Comparison of ENCODE assay signal across 19 cellular contexts in the genomic region with DNA sequence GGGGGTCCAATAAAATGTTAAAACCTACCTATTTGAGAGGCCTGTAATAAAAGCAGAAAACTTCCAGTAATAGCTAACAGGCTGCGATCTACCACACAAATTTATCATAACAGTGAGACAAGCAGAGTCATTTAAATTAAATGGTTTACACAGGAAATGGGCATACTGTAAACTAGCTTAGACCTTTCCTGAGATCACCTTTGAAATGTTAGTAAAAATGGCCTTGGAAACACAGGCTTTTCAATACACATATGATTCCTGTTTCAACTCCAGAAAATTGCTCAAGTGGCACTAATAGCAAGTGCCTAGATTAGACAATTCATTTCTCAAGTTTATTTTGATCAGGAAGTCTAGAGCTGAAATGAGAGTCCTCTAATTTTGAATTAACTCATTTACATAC. TPM values are rescaled to one million over a fixed set of nuclear protein-coding genes. Genes with fewer than 3 reads are reported as not detected.
A peak's percentile ranks its signal among the peaks of the same experiment; 100 is the strongest.
DNase-seq lines count a peak whose midpoint lies in the region; ATAC-seq and TF ChIP-seq lines count a peak whose summit lies in the region.
"Had no signal": no experiment of that assay in that cellular context is flagged by ENCODE, and none has a peak within 500 bp of the region (broad histone marks: within the 10 kb centered on the region; RNA-seq: fewer than 3 reads in every experiment).

No MANE protein-coding gene starts in this region.

- H3K9me3 Mint-ChIP-seq in natural killer cell, result no peaks in the 10 kb centered on the region
- no peaks in the 10 kb centered on the region for H3K9me3 Mint-ChIP-seq in natural killer cell treated with Interleukin-12 subunit alpha and Interleukin-12 subunit beta and Interleukin-15 and Interleukin-18, amount 100 ng/mL, for 72 hours
- H3K9me3 Mint-ChIP-seq: CD14-positive monocyte had no signal

- WGBS in lower leg skin, 2 donors, result 97 to 98% methylated on average over 1 of the region's 1 CpG

- peak overlapping the region; percentile 27 to 45 for H3K27ac Mint-ChIP-seq in natural killer cell
- peak overlapping the region in 1 of 2 donors; percentile 45 for H3K27ac Mint-ChIP-seq in natural killer cell treated with Interleukin-12 subunit alpha and Interleukin-12 subunit beta and Interleukin-15 and Interleukin-18, amount 100 ng/mL, for 72 hours
- H3K27ac Mint-ChIP-seq: CD14-positive monocyte had no signal

- H3K27me3 Mint-ChIP-seq in natural killer cell (ENCODE audit: low read depth in 2 of 2), result no peaks in the 10 kb centered on the region
- H3K27me3 Mint-ChIP-seq in natural killer cell treated with Interleukin-12 subunit alpha and Interleukin-12 subunit beta and Interleukin-15 and Interleukin-18, amount 100 ng/mL, for 72 hours, result no peaks in the 10 kb centered on the region

- no peak overlapping the region for H3K9ac ChIP-seq in endocrine pancreas (ENCODE audit: control insufficient read depth, insufficient read depth, low read length)

- no peaks in the 10 kb centered on the region for H3K9me3 ChIP-seq in endocrine pancreas (ENCODE audit: control insufficient read depth, low read length)

- TF ChIP-seq POLR2A in lower leg skin (IDR thresholded peaks at IDR 0.05), result no peak

- ATAC-seq in natural killer cell (no peak), HG03095 (IDR thresholded peaks at IDR 0.05; ENCODE audit: unreplicated experiment) (no peak)
- no peak for ATAC-seq in natural killer cell treated with Interleukin-12 subunit alpha and Interleukin-12 subunit beta and Interleukin-15 and Interleukin-18, amount 100 ng/mL, for 72 hours
- ATAC-seq: HepG2 had no signal

- H3K4me1 ChIP-seq in endocrine pancreas (ENCODE audit: control insufficient read depth, insufficient read depth, low read length), result peaks cover 3% of the 10 kb centered on the region

- no peak for TF ChIP-seq CTCF in natural killer cell (IDR thresholded peaks at IDR 0.05)
- TF ChIP-seq CTCF in lower leg skin (IDR thresholded peaks at IDR 0.05), result no peak

- no peaks in the 10 kb centered on the region for H3K27me3 ChIP-seq in endocrine pancreas (ENCODE audit: control insufficient read depth, insufficient read depth, low read length)

- peaks cover 12% of the 10 kb centered on the region in 2 donors for H3K4me1 Mint-ChIP-seq in natural killer cell
- H3K4me1 Mint-ChIP-seq in natural killer cell treated with Interleukin-12 subunit alpha and Interleukin-12 subunit beta and Interleukin-15 and Interleukin-18, amount 100 ng/mL, for 72 hours (ENCODE audit: low read depth in 2 of 2), result peaks cover 16% of the 10 kb centered on the region in 2 donors
- H3K4me1 Mint-ChIP-seq: CD14-positive monocyte had no signal

- H3K4me3 ChIP-seq in endocrine pancreas (ENCODE audit: control insufficient read depth, insufficient read depth, low read length) (peak overlapping the region; percentile 2), lower leg skin (ENCODE audit: low read depth, poor library complexity, severe bottlenecking) (no peak overlapping the region)
- H3K4me3 ChIP-seq: PC-9 had no signal

- H3K4me3 Mint-ChIP-seq in natural killer cell, result no peak overlapping the region
- H3K4me3 Mint-ChIP-seq in natural killer cell treated with Interleukin-12 subunit alpha and Interleukin-12 subunit beta and Interleukin-15 and Interleukin-18, amount 100 ng/mL, for 72 hours, result no peak overlapping the region
- H3K4me3 Mint-ChIP-seq: CD14-positive monocyte had no signal

- peaks cover 8% of the 10 kb centered on the region for H3K36me3 Mint-ChIP-seq in natural killer cell
- peaks cover 14% of the 10 kb centered on the region for H3K36me3 Mint-ChIP-seq in natural killer cell treated with Interleukin-12 subunit alpha and Interleukin-12 subunit beta and Interleukin-15 and Interleukin-18, amount 100 ng/mL, for 72 hours

- H3K36me3 ChIP-seq in endocrine pancreas (ENCODE audit: control insufficient read depth, insufficient read depth, low read length), result no peaks in the 10 kb centered on the region

- intact Hi-C loops in natural killer cell (cut with micrococcal nuclease), result no loop called here
- intact Hi-C loops in lower leg skin (cut with DNase I; ENCODE audit: low total_unique reads), result no loop called here

- DNase-seq in NCI-H1436 (lab: John Stamatoyannopoulos, UW) (peak; percentile 4), NCI-H1436 treated with DMSO at 0.1 percent for 48 hours (lab: John Stamatoyannopoulos, UW) (no peak), natural killer cell (no peak), NCI-H1092 treated with DMSO at 0.1 percent for 48 hours (lab: John Stamatoyannopoulos, UW) (no peak), lower leg skin (ENCODE audit: low spot score in 2 of 2) (no peak)
- DNase-seq in natural killer cell treated with Interleukin-12 subunit alpha and Interleukin-12 subunit beta and Interleukin-15 and Interleukin-18, amount 100 ng/mL, for 72 hours (ENCODE audit: low spot score), result no peak
- DNase-seq: 8988T, GDM1, GOT3, KBM-7, NCI-H1417 treated with DMSO at 0.1 percent for 48 hours, NCI-H524, NCI-H82, PC-9, SIG-M5 had no signal

RNA-seq across cellular contexts. Expression of a gene that starts 43.4 kb away (rescaled TPM):
- total RNA-seq in natural killer cell (10 to 100 TPM; 44.3 to 57.4 (median 45.1) TPM), lower leg skin (10 to 100 TPM; 23.4 to 28.7 (median 25.4) TPM)
- 10 to 100 TPM; 25.4 to 50.4 TPM for total RNA-seq in natural killer cell treated with Interleukin-12 subunit alpha and Interleukin-12 subunit beta and Interleukin-15 and Interleukin-18, amount 100 ng/mL, for 72 hours

RNA-seq across cellular contexts. Expression of a gene that starts 46.1 kb away (rescaled TPM):
- 10 to 100 TPM; 45.8 to 62.2 (median 55.6) TPM for total RNA-seq in natural killer cell
- 10 to 100 TPM; 67.0 to 94.4 TPM for total RNA-seq in natural killer cell treated with Interleukin-12 subunit alpha and Interleukin-12 subunit beta and Interleukin-15 and Interleukin-18, amount 100 ng/mL, for 72 hours
- 10 to 100 TPM; 37.6 to 64.2 (median 53.6) TPM for total RNA-seq in lower leg skin
